ENCODE assay signal across 10 cellular contexts in the genomic region with DNA sequence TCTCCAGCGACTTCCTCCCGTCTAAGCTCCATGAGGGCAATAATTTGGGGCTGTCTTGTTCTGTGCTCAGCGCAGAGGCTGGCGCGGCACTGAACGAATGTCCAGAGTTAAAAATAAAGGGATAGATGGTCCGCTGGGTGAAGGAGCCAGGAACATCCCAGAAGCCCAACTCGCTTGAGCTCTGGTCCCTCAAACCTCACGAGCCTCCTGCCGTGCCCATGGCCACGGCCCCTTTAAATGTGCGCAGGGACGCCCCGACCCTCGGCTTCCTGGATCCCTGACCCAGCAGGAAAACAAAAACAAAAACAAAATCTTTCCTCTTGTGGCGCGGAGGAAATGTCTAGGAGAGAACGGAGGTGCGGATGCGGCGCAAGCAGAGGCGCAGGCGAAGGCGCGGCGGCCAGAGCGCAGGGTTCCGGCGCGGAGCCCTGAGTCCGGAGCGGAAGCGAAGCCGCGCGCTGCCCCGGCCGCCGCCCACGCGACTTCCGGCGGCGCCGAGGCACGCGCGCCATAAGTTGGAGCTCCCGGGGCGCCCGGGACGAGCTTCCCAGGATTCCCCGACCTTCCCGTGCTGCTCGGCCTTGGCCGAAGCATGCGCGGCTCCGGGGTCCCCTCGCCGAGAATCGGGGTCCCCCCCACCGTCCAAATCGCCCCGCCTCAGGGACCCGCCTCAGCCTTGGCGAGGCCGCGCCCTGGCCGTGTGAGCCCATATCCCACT. TPM values are rescaled to one million over a fixed set of nuclear protein-coding genes. Genes with fewer than 3 reads are reported as not detected.
A peak's percentile ranks its signal among the peaks of the same experiment; 100 is the strongest.
DNase-seq lines count a peak whose midpoint lies in the region; ATAC-seq and TF ChIP-seq lines count a peak whose summit lies in the region.
"Had no signal": no experiment of that assay in that cellular context is flagged by ENCODE, and none has a peak within 500 bp of the region (broad histone marks: within the 10 kb centered on the region; RNA-seq: fewer than 3 reads in every experiment).

No MANE protein-coding gene starts in this region.

- no peak overlapping the region for H2BK5ac ChIP-seq in H9 (ENCODE audit: insufficient read length, low read length)

- H2AFZ ChIP-seq in H9 (ENCODE audit: low read length) = no peak overlapping the region

- H3K79me2 ChIP-seq in H9 (ENCODE audit: insufficient read depth, low read length) = no peaks in the 10 kb centered on the region

- H3K23me2 ChIP-seq in H9 (ENCODE audit: insufficient read length, low read depth, low read length, poor library complexity, severe bottlenecking) = no peaks in the 10 kb centered on the region

- H4K8ac ChIP-seq in H9 (replicated peaks; ENCODE audit: insufficient read length, low read depth, low read length) = no peak overlapping the region

- H3K4me1 Mint-ChIP-seq in H9 = no peaks in the 10 kb centered on the region
- H3K4me1 Mint-ChIP-seq in activated T-helper 17 cell treated with anti-CD3 and anti-CD28 coated beads, Interleukin-2, amount 50 U/mL, for 72 hours = no peaks in the 10 kb centered on the region
- H3K4me1 Mint-ChIP-seq in stimulated activated memory B cell treated with anti-CD40 and anti-IgM and Interleukin-4, amounts not matched to agents 10 μg/mL and 1 μg/mL and 100 μg/mL, for 72 hours = no peaks in the 10 kb centered on the region

- no peaks in the 10 kb centered on the region for H3K9me3 ChIP-seq in H9 (ENCODE audit: control insufficient read depth, low read depth, low read length)

- WGBS in H9 (ENCODE audit: extremely low coverage, insufficient read length, low lambda C conversion rate) = no CpG with 5 or more reads among the region's 70 CpGs

- no peak overlapping the region for H3K56ac ChIP-seq in H9 (ENCODE audit: insufficient read length, low read depth, low read length)

- peak; percentile 57 for ATAC-seq in activated T-helper 17 cell treated with anti-CD3 and anti-CD28 coated beads, Interleukin-2, amount 50 U/mL, for 72 hours (replicated peaks)
- ATAC-seq in left ventricle myocardium superior (peak; percentile 51), HG02938 (IDR thresholded peaks at IDR 0.05; ENCODE audit: unreplicated experiment) (no peak)
- no peak for ATAC-seq in stimulated activated memory B cell treated with anti-CD40 and anti-IgM and Interleukin-4, amounts not matched to agents 10 μg/mL and 1 μg/mL and 100 μg/mL, for 72 hours

- H3K9ac ChIP-seq in H9 (ENCODE audit: extremely low read depth, insufficient read length, low read length) = no peak overlapping the region

- H3K79me1 ChIP-seq in H9 (ENCODE audit: insufficient read depth, low read depth, low read length, poor library complexity, severe bottlenecking) = no peaks in the 10 kb centered on the region

- no peak overlapping the region for H3K18ac ChIP-seq in H9 (ENCODE audit: insufficient read length, low read depth, low read length)

- no peak overlapping the region for H3T11ph ChIP-seq in H9 (ENCODE audit: low read length)

- DNase-seq in H9 (peak; percentile 24), left ventricle myocardium superior (peak; percentile 38), NCI-H2029 treated with DMSO at 0.1 percent for 48 hours (lab: John Stamatoyannopoulos, UW) (no peak), NCI-H1092 (lab: John Stamatoyannopoulos, UW) (no peak), NCI-H2196 treated with DMSO at 0.1 percent for 48 hours (lab: John Stamatoyannopoulos, UW; ENCODE audit: unreplicated experiment) (no peak)
- DNase-seq: Karpas-422; stimulated activated naive CD4-positive, alpha-beta T cell treated with Interleukin-2 at 50 U/mL for 16 hours had no signal

- peaks cover 0 to 5% (median 0%) of the 10 kb centered on the region in 3 experiments; a peak in 3 of 7 replicates for H3K36me3 Mint-ChIP-seq in H9 (ENCODE audit: insufficient read depth in 1 of 3, low read depth in 3 of 3)
- H3K36me3 Mint-ChIP-seq in activated T-helper 17 cell treated with anti-CD3 and anti-CD28 coated beads, Interleukin-2, amount 50 U/mL, for 72 hours (ENCODE audit: low read depth) = no peaks in the 10 kb centered on the region
- H3K36me3 Mint-ChIP-seq in stimulated activated memory B cell treated with anti-CD40 and anti-IgM and Interleukin-4, amounts not matched to agents 10 μg/mL and 1 μg/mL and 100 μg/mL, for 72 hours = no peaks in the 10 kb centered on the region

- no peak for TF ChIP-seq CTCF in H9 (conservative IDR thresholded peaks at IDR 0.05)

- no peaks in the 10 kb centered on the region; the same call in 1 of the 2 replicates for H3K27me3 ChIP-seq in H9 (ENCODE audit: insufficient read depth, low read length)

- no peak overlapping the region for H3K4me2 ChIP-seq in H9 (ENCODE audit: insufficient read depth, insufficient read length, low read length)

- H3K4ac ChIP-seq in H9 (ENCODE audit: low read depth, low read length) = no peak overlapping the region

- H3K4me3 Mint-ChIP-seq in H9 = no peak overlapping the region; a peak in 1 of 5 replicates
- peak overlapping the region; percentile 75 for H3K4me3 Mint-ChIP-seq in activated T-helper 17 cell treated with anti-CD3 and anti-CD28 coated beads, Interleukin-2, amount 50 U/mL, for 72 hours
- peak overlapping the region; percentile 25 for H3K4me3 Mint-ChIP-seq in stimulated activated memory B cell treated with anti-CD40 and anti-IgM and Interleukin-4, amounts not matched to agents 10 μg/mL and 1 μg/mL and 100 μg/mL, for 72 hours

- H4K5ac ChIP-seq in H9 (ENCODE audit: insufficient read length, low read depth, low read length) = no peak overlapping the region

- H2BK120ac ChIP-seq in H9 (ENCODE audit: low read depth, low read length, poor library complexity, severe bottlenecking) = no peak overlapping the region

- H2BK20ac ChIP-seq in H9 (ENCODE audit: low read depth, low read length, poor library complexity, severe bottlenecking) = no peak overlapping the region

- H3K14ac ChIP-seq in H9 (ENCODE audit: insufficient read depth, low read length) = no peak overlapping the region

- intact Hi-C loops in left ventricle myocardium superior (cut with micrococcal nuclease) = no loop called here

- H2BK12ac ChIP-seq in H9 (ENCODE audit: insufficient read length, low read depth, low read length) = no peak overlapping the region

- no peaks in the 10 kb centered on the region for H4K20me1 ChIP-seq in H9 (ENCODE audit: control insufficient read depth, insufficient read depth, insufficient read length)

- no peaks in the 10 kb centered on the region for H3K4me1 ChIP-seq in H9 (ENCODE audit: insufficient read depth, low read length)

- no peak overlapping the region for H3K23ac ChIP-seq in H9 (ENCODE audit: insufficient read length, low read depth, low read length)

- H3K27ac ChIP-seq in H9 (ENCODE audit: insufficient read length, low read depth, low read length) = no peak overlapping the region

- peaks cover 43 to 88% of the 10 kb centered on the region in 2 experiments for H3K9me3 Mint-ChIP-seq in H9
- H3K9me3 Mint-ChIP-seq in activated T-helper 17 cell treated with anti-CD3 and anti-CD28 coated beads, Interleukin-2, amount 50 U/mL, for 72 hours = peaks cover 7% of the 10 kb centered on the region
- peaks cover 7% of the 10 kb centered on the region for H3K9me3 Mint-ChIP-seq in stimulated activated memory B cell treated with anti-CD40 and anti-IgM and Interleukin-4, amounts not matched to agents 10 μg/mL and 1 μg/mL and 100 μg/mL, for 72 hours

- no peak overlapping the region for H2BK15ac ChIP-seq in H9 (ENCODE audit: low read depth, low read length)

- H2AK5ac ChIP-seq in H9 (ENCODE audit: insufficient read length, low read length) = no peak overlapping the region

- no peak overlapping the region for H4K91ac ChIP-seq in H9 (ENCODE audit: insufficient read length, low read depth, low read length)

- peaks cover 21% of the 10 kb centered on the region for H3K27me3 Mint-ChIP-seq in H9 (ENCODE audit: low read depth)
- peaks cover 25% of the 10 kb centered on the region for H3K27me3 Mint-ChIP-seq in activated T-helper 17 cell treated with anti-CD3 and anti-CD28 coated beads, Interleukin-2, amount 50 U/mL, for 72 hours
- H3K27me3 Mint-ChIP-seq in stimulated activated memory B cell treated with anti-CD40 and anti-IgM and Interleukin-4, amounts not matched to agents 10 μg/mL and 1 μg/mL and 100 μg/mL, for 72 hours = peaks cover 57% of the 10 kb centered on the region

- H3K27ac Mint-ChIP-seq in H9 = no peak overlapping the region
- no peak overlapping the region for H3K27ac Mint-ChIP-seq in activated T-helper 17 cell treated with anti-CD3 and anti-CD28 coated beads, Interleukin-2, amount 50 U/mL, for 72 hours
- no peak overlapping the region for H3K27ac Mint-ChIP-seq in stimulated activated memory B cell treated with anti-CD40 and anti-IgM and Interleukin-4, amounts not matched to agents 10 μg/mL and 1 μg/mL and 100 μg/mL, for 72 hours

RNA-seq across cellular contexts. Expression of a gene that starts 52.9 kb away (rescaled TPM):
- total RNA-seq in H9 (2021) (not detected in 2 replicates), left ventricle myocardium superior (not detected)
- total RNA-seq in activated T-helper 17 cell treated with anti-CD3 and anti-CD28 coated beads, Interleukin-2, amount 50 U/mL, for 72 hours = under 1 TPM; 0.11 to 0.29 TPM

Comparison
In these comparisons a context has a peak if more than half of its experiments do, and no peak if none do; other contexts are left out.
1. DNase-seq: peak in H9 (single experiment) and left ventricle myocardium superior (single experiment); none in NCI-H2029 treated with DMSO at 0.1 percent for 48 hours (single experiment), NCI-H1092 (single experiment) and NCI-H2196 treated with DMSO at 0.1 percent for 48 hours (single experiment).
2. H3K4me3 Mint-ChIP-seq: peak in activated T-helper 17 cell treated with anti-CD3 and anti-CD28 coated beads, Interleukin-2, amount 50 U/mL, for 72 hours (single experiment) and stimulated activated memory B cell treated with anti-CD40 and anti-IgM and Interleukin-4, amounts not matched to agents 10 μg/mL and 1 μg/mL and 100 μg/mL, for 72 hours (single experiment); none in H9 (0 of 2).
3. ATAC-seq: peak in activated T-helper 17 cell treated with anti-CD3 and anti-CD28 coated beads, Interleukin-2, amount 50 U/mL, for 72 hours (single experiment) and left ventricle myocardium superior (single experiment); none in stimulated activated memory B cell treated with anti-CD40 and anti-IgM and Interleukin-4, amounts not matched to agents 10 μg/mL and 1 μg/mL and 100 μg/mL, for 72 hours (single experiment) and HG02938 (single experiment).